In the genomic region with DNA sequence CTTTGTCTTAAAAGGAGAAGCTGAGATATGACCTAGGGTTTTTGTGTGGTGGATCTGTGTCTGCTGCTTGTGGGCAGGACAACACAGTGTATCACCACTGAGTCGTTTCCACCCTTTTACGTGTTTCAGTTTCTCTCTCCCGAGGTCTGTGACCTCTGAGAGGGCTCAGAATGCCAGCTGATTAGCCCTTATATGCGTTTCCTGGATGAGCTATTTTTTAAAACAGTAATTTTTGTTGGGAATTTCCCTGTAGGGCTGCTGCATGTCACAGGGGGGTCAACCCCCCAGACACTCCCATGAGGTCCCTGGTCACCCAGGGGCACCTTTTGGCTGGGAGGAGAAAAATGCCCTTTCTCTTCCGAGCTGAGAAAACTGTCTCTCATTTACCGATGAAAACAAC, we compare ENCODE assay signal across 1 cellular context.
TF ChIP-seq lines count a peak whose summit lies in the region.

No MANE protein-coding gene starts in this region.

TF ChIP-seq in GM12878, 131 proteins besides CTCF, POLR2A, EP300 and RAD21 (continued from another document):
- TF ChIP-seq, protein P1, sequence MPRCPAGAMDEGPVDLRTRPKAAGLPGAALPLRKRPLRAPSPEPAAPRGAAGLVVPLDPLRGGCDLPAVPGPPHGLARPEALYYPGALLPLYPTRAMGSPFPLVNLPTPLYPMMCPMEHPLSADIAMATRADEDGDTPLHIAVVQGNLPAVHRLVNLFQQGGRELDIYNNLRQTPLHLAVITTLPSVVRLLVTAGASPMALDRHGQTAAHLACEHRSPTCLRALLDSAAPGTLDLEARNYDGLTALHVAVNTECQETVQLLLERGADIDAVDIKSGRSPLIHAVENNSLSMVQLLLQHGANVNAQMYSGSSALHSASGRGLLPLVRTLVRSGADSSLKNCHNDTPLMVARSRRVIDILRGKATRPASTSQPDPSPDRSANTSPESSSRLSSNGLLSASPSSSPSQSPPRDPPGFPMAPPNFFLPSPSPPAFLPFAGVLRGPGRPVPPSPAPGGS (IDR thresholded peaks at IDR 0.05; ENCODE audit: borderline replicate concordance, insufficient read depth, low read depth, low read length, poor library complexity, severe bottlenecking): no peak
- TF ChIP-seq RUNX3 (IDR thresholded peaks at IDR 0.05; ENCODE audit: low read length) (peak; percentile 34; the same call in 1 of the 2 replicates), STAT3 (IDR thresholded peaks at IDR 0.05; ENCODE audit: low read depth, low read length) (no peak), IKZF1 (conservative IDR thresholded peaks at IDR 0.05) (peak; percentile 32; the same call in 1 of the 2 replicates), HCFC1 (IDR thresholded peaks at IDR 0.05; ENCODE audit: low read length) (no peak)
- TF ChIP-seq, protein P2, sequence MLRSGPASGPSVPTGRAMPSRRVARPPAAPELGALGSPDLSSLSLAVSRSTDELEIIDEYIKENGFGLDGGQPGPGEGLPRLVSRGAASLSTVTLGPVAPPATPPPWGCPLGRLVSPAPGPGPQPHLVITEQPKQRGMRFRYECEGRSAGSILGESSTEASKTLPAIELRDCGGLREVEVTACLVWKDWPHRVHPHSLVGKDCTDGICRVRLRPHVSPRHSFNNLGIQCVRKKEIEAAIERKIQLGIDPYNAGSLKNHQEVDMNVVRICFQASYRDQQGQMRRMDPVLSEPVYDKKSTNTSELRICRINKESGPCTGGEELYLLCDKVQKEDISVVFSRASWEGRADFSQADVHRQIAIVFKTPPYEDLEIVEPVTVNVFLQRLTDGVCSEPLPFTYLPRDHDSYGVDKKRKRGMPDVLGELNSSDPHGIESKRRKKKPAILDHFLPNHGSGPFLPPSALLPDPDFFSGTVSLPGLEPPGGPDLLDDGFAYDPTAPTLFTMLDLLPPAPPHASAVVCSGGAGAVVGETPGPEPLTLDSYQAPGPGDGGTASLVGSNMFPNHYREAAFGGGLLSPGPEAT (IDR thresholded peaks at IDR 0.05; ENCODE audit: low read depth): no peak
- TF ChIP-seq, protein P3, sequence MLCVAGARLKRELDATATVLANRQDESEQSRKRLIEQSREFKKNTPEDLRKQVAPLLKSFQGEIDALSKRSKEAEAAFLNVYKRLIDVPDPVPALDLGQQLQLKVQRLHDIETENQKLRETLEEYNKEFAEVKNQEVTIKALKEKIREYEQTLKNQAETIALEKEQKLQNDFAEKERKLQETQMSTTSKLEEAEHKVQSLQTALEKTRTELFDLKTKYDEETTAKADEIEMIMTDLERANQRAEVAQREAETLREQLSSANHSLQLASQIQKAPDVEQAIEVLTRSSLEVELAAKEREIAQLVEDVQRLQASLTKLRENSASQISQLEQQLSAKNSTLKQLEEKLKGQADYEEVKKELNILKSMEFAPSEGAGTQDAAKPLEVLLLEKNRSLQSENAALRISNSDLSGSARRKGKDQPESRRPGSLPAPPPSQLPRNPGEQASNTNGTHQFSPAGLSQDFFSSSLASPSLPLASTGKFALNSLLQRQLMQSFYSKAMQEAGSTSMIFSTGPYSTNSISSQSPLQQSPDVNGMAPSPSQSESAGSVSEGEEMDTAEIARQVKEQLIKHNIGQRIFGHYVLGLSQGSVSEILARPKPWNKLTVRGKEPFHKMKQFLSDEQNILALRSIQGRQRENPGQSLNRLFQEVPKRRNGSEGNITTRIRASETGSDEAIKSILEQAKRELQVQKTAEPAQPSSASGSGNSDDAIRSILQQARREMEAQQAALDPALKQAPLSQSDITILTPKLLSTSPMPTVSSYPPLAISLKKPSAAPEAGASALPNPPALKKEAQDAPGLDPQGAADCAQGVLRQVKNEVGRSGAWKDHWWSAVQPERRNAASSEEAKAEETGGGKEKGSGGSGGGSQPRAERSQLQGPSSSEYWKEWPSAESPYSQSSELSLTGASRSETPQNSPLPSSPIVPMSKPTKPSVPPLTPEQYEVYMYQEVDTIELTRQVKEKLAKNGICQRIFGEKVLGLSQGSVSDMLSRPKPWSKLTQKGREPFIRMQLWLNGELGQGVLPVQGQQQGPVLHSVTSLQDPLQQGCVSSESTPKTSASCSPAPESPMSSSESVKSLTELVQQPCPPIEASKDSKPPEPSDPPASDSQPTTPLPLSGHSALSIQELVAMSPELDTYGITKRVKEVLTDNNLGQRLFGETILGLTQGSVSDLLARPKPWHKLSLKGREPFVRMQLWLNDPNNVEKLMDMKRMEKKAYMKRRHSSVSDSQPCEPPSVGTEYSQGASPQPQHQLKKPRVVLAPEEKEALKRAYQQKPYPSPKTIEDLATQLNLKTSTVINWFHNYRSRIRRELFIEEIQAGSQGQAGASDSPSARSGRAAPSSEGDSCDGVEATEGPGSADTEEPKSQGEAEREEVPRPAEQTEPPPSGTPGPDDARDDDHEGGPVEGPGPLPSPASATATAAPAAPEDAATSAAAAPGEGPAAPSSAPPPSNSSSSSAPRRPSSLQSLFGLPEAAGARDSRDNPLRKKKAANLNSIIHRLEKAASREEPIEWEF (IDR thresholded peaks at IDR 0.05; ENCODE audit: insufficient replicate concordance, low read depth, low read length): no peak
